Comparison of ENCODE assay signal across 29 cellular contexts in the genomic region with DNA sequence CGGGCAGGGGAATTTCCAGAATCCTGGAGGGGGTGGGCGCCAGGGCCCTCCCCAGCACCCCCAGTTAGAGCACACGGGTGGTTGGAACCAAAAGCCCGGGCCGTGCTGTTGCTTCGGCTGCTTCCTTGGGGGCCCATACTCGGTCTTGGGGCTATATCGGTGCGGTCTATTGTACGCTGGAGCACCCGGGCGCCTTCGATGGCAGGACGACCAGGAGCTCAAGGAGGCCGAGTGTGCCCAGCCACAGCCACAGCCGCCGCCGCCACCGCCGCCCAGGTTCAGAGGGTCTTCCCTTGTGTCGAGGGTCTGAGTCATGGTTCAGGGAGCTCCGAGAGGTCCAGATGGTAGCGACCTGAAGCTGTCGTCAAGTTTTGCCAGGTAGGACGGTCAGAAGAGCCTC. TPM values are rescaled to one million over a fixed set of nuclear protein-coding genes. Genes with fewer than 3 reads are reported as not detected.
"Had no signal": no experiment of that assay in that cellular context is flagged by ENCODE, and none has a peak within 500 bp of the region (broad histone marks: within the 10 kb centered on the region; RNA-seq: fewer than 3 reads in every experiment).

No MANE protein-coding gene starts in this region.

- H3K4me3 ChIP-seq: heart right ventricle, hepatocyte, left ventricle myocardium inferior, pancreas, prostate gland, sigmoid colon, spleen, suprapubic skin, tibial nerve, vagina had no signal

- H3K4me1 Mint-ChIP-seq: naive thymus-derived CD8-positive, alpha-beta T cell; stimulated activated memory B cell treated with anti-CD40 and anti-IgM and Interleukin-4, amounts not matched to agents 10 μg/mL and 1 μg/mL and 100 μg/mL, for 72 hours had no signal

- H3K27me3 ChIP-seq: heart right ventricle, hepatocyte, pancreas, sigmoid colon, spleen, suprapubic skin, tibial nerve, vagina had no signal

- H3K9me3 ChIP-seq: heart right ventricle, left ventricle myocardium inferior, pancreas, prostate gland, sigmoid colon, suprapubic skin, tibial nerve, vagina had no signal

- H3K9me3 Mint-ChIP-seq: naive thymus-derived CD8-positive, alpha-beta T cell; nephron had no signal

- H3K27me3 Mint-ChIP-seq: type B pancreatic cell had no signal

- DNase-seq: left ventricle myocardium inferior; mammary epithelial cell; mesenchymal stem cell; naive thymus-derived CD8-positive, alpha-beta T cell; retina; sigmoid colon; small intestine; stimulated activated CD4-positive, alpha-beta T cell treated with anti-CD3 and anti-CD28 coated beads, Interleukin-4, amount 100 ng/mL, for 24 hours; stimulated activated naive CD4-positive, alpha-beta T cell treated with Interleukin-2 at 50 U/mL for 16 hours had no signal

- H2AFZ ChIP-seq: hepatocyte had no signal

- H3K4me2 ChIP-seq: hepatocyte had no signal

- H3K36me3 ChIP-seq: heart right ventricle, left ventricle myocardium inferior, pancreas, prostate gland, sigmoid colon, spleen, suprapubic skin, tibial nerve, vagina had no signal

- H3K4me3 Mint-ChIP-seq: naive thymus-derived CD8-positive, alpha-beta T cell; nephron; neural crest cell; stimulated activated memory B cell treated with anti-CD40 and anti-IgM and Interleukin-4, amounts not matched to agents 10 μg/mL and 1 μg/mL and 100 μg/mL, for 72 hours; type B pancreatic cell had no signal

- H3K4me1 ChIP-seq: heart right ventricle, left ventricle myocardium inferior, pancreas, prostate gland, sigmoid colon, spleen, suprapubic skin had no signal

- H3K27ac Mint-ChIP-seq: naive thymus-derived CD8-positive, alpha-beta T cell; nephron; stimulated activated memory B cell treated with anti-CD40 and anti-IgM and Interleukin-4, amounts not matched to agents 10 μg/mL and 1 μg/mL and 100 μg/mL, for 72 hours; type B pancreatic cell had no signal

- H3K36me3 Mint-ChIP-seq: naive thymus-derived CD8-positive, alpha-beta T cell; stimulated activated memory B cell treated with anti-CD40 and anti-IgM and Interleukin-4, amounts not matched to agents 10 μg/mL and 1 μg/mL and 100 μg/mL, for 72 hours; type B pancreatic cell had no signal

- H3K27ac ChIP-seq: heart right ventricle, hepatocyte, left ventricle myocardium inferior, pancreas, prostate gland, sigmoid colon, spleen, suprapubic skin, tibial nerve, vagina had no signal

- ATAC-seq: naive thymus-derived CD8-positive, alpha-beta T cell had no signal

RNA-seq across cellular contexts. Expression of gene CCER1, which starts 0.5 kb away (rescaled TPM):
- total RNA-seq: heart right ventricle; hepatocyte; kidney epithelial cell; left ventricle myocardium inferior; lower leg skin; mammary epithelial cell; mucosa of gallbladder; naive thymus-derived CD8-positive, alpha-beta T cell; neural crest cell; omental fat pad; pancreas; right cardiac atrium; sigmoid colon; spleen; subcutaneous adipose tissue; suprapubic skin; tibial nerve; urinary bladder; vagina had no signal
- polyA plus RNA-seq: heart right ventricle; hepatocyte; mammary epithelial cell; naive thymus-derived CD8-positive, alpha-beta T cell; pancreas; right cardiac atrium; sigmoid colon; small intestine; spleen; thymus; urinary bladder had no signal

RNA-seq across cellular contexts. Expression of gene EPYC, which starts 50.3 kb away (rescaled TPM):
- total RNA-seq: heart right ventricle; kidney epithelial cell; left ventricle myocardium inferior; lower leg skin; mammary epithelial cell; mucosa of gallbladder; naive thymus-derived CD8-positive, alpha-beta T cell; neural crest cell; omental fat pad; prostate gland; right cardiac atrium; sigmoid colon; spleen; subcutaneous adipose tissue; suprapubic skin; tibial nerve; vagina had no signal
- polyA plus RNA-seq: heart right ventricle; mammary epithelial cell; naive thymus-derived CD8-positive, alpha-beta T cell; pancreas; small intestine; urinary bladder had no signal
